ENCODE assay signal across 19 cellular contexts in the genomic region with DNA sequence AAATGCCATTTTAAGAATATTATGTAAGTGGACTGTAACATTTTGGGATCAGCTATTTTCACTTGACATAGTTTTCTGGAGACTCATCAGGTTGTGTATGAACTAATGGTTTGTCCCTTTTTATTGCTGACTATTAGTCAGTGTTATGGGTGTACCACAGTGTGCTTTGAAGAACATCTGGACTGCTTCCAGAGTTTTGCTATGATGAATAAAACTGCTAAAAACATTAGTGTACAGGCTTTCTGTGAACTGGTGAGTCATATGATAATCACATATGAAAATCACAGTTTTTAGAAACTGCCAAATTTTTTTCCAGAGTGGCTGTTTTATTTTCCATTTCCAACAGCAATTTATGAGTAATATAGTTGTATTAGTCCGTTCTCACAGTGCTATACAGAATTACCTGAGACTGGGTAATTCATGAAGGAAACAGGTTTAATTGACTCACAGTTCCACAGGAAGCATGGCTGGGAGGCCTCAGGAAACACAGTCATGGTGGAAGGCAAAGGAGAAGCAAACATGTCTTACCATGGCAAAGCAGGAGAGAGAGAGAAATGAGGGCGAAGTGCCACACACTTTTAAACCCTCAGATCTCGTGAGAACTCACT.
DNase-seq lines count a peak whose midpoint lies in the region; ATAC-seq, FAIRE-seq and TF ChIP-seq lines count a peak whose summit lies in the region.
"Had no signal": no experiment of that assay in that cellular context is flagged by ENCODE, and none has a peak within 500 bp of the region (broad histone marks: within the 10 kb centered on the region; RNA-seq: fewer than 3 reads in every experiment).

No MANE protein-coding gene starts in this region.

- H3K23me2 ChIP-seq in H1 (ENCODE audit: low read depth, low read length) = no peaks in the 10 kb centered on the region

- H3K18ac ChIP-seq in H1 (ENCODE audit: extremely low read depth, low read length) = no peak overlapping the region

- DNase-seq in left ventricle myocardium superior (no peak), Right ventricle myocardium superior (no peak), H1 (ENCODE audit: low read depth in 1 of 2, low spot score in 2 of 2) (no peak), kidney glomerular epithelial cell (lab: John Stamatoyannopoulos, UW) (peak; percentile 73), NCI-H524 (lab: John Stamatoyannopoulos, UW) (no peak), cerebellum (ENCODE audit: low spot score) (no peak), MM.1S (no peak)
- DNase-seq: activated CD4-positive, alpha-beta T cell treated with anti-CD3 and anti-CD28 coated beads for 4 hours; activated T-cell treated with anti-CD3 and anti-CD28 coated beads, Interleukin-2, amount 50 U/mL, for 24 hours; central memory CD4-positive, alpha-beta T cell; effector memory CD8-positive, alpha-beta T cell; midbrain; NCI-H2081; stimulated activated CD4-positive, alpha-beta T cell treated with anti-CD3 and anti-CD28 coated beads, Interleukin-4, amount 100 ng/mL, for 24 hours had no signal

- TF ChIP-seq EP300 in H1 (IDR thresholded peaks at IDR 0.05; ENCODE audit: borderline replicate concordance in 1 of 2, low read depth in 2 of 2, low read length in 2 of 2) = no peak

- H4K20me1 ChIP-seq in H1 (replicated peaks in 1 of 2; ENCODE audit: control insufficient read depth in 1 of 2, insufficient read depth in 2 of 2, low read length in 2 of 2) = no peaks in the 10 kb centered on the region
- no peaks in the 10 kb centered on the region for H4K20me1 ChIP-seq in MM.1S (ENCODE audit: insufficient read depth, low read length)

- no peak overlapping the region for H3K14ac ChIP-seq in H1 (ENCODE audit: insufficient read length)

- H2BK120ac ChIP-seq in H1 (replicated peaks; ENCODE audit: low read depth, low read length) = no peak overlapping the region

- H3K79me2 ChIP-seq in H1 (ENCODE audit: control insufficient read depth in 1 of 2, insufficient read depth in 2 of 2, low read length in 2 of 2) (no peaks in the 10 kb centered on the region), MM.1S (ENCODE audit: low read length) (no peaks in the 10 kb centered on the region)

- no peaks in the 10 kb centered on the region for H3F3A ChIP-seq in MM.1S (ENCODE audit: insufficient read depth, low read length)

- FAIRE-seq in H1 (lab: Jason Lieb, UNC) = no peak
- FAIRE-seq: A204.1, islet of Langerhans had no signal

- H3K79me1 ChIP-seq in H1 (ENCODE audit: low read depth, low read length) = no peaks in the 10 kb centered on the region

- H3K36me3 ChIP-seq in H1 (ENCODE audit: control insufficient read depth in 2 of 4, insufficient read depth in 4 of 4, low read length in 3 of 4) (no peaks in the 10 kb centered on the region), MM.1S (replicated peaks; ENCODE audit: insufficient read depth, low read length) (no peaks in the 10 kb centered on the region)
- H3K36me3 ChIP-seq: neutrophil had no signal

- no peak for TF ChIP-seq POLR2A in H1 (IDR thresholded peaks at IDR 0.05; ENCODE audit: control extremely low read depth in 1 of 2, low read depth in 2 of 2, low read length in 2 of 2)

- POLR2A ChIA-PET in H1 (lab: Charles Lee; ENCODE audit: partially characterized antibody) = no interaction called here

- H2BK20ac ChIP-seq in H1 (ENCODE audit: low read length) = no peak overlapping the region

- no peak overlapping the region for H2BK12ac ChIP-seq in H1 (ENCODE audit: low read depth, low read length)

- H3K4me1 ChIP-seq in H1 (replicated peaks in 1 of 4; ENCODE audit: control insufficient read depth in 3 of 4, insufficient read depth in 4 of 4, low read length in 3 of 4) (no peaks in the 10 kb centered on the region), MM.1S (ENCODE audit: low read length) (no peaks in the 10 kb centered on the region)

- no peak overlapping the region for H3K23ac ChIP-seq in H1 (ENCODE audit: insufficient read length)

- no peak overlapping the region for H3K56ac ChIP-seq in H1 (replicated peaks; ENCODE audit: insufficient read length, low read depth, low read length)

- H4K5ac ChIP-seq in H1 (ENCODE audit: insufficient read length, low read depth, low read length) = no peak overlapping the region

- TF ChIP-seq CTCF in H1 (IDR thresholded peaks at IDR 0.05; ENCODE audit: control extremely low read depth in 1 of 3, insufficient read depth in 1 of 3, low read depth in 1 of 3, low read length in 3 of 3) (no peak), MM.1S (IDR thresholded peaks at IDR 0.05; ENCODE audit: low read length) (no peak)

- H3K9me3 ChIP-seq in H1 (ENCODE audit: insufficient read depth in 2 of 2, low read depth in 1 of 2, low read length in 1 of 2) (no peaks in the 10 kb centered on the region), MM.1S (replicated peaks; ENCODE audit: insufficient read depth, low read length) (no peaks in the 10 kb centered on the region)
- H3K9me3 ChIP-seq: neutrophil had no signal

- H2BK5ac ChIP-seq in H1 (ENCODE audit: low read depth, low read length) = no peak overlapping the region

- no peak overlapping the region for H4K91ac ChIP-seq in H1 (replicated peaks; ENCODE audit: insufficient read length, low read length)

- no peak for TF ChIP-seq RAD21 in H1 (IDR thresholded peaks at IDR 0.05 in 1 of 2, conservative IDR thresholded peaks at IDR 0.05 in 1 of 2; ENCODE audit: low read depth in 2 of 2, low read length in 2 of 2)

- intact Hi-C loops in left ventricle myocardium superior (cut with micrococcal nuclease) = no loop called here
- intact Hi-C loops in Right ventricle myocardium superior (cut with DNase I) = no loop called here

- no peaks in the 10 kb centered on the region for H3K9me2 ChIP-seq in MM.1S (replicated peaks; ENCODE audit: insufficient read depth, low read length)

- H3K4me2 ChIP-seq in H1 (ENCODE audit: insufficient read depth in 1 of 2, low read depth in 2 of 2, low read length in 2 of 2) (no peak overlapping the region), MM.1S (ENCODE audit: low read depth, low read length) (no peak overlapping the region)

- H4K8ac ChIP-seq in H1 (ENCODE audit: extremely low read depth, insufficient read depth, low read length) = no peak overlapping the region

- H3K9ac ChIP-seq in H1 (replicated peaks in 1 of 4; ENCODE audit: extremely low read depth in 1 of 4, low read depth in 3 of 4, low read length in 3 of 4) (no peak overlapping the region), MM.1S (ENCODE audit: low read length) (no peak overlapping the region)

- H2BK15ac ChIP-seq in H1 (ENCODE audit: low read length) = no peak overlapping the region

- 78% methylated on average over 3 of the region's 3 CpGs; no CpG with 5 or more reads in 1 of the 2 experiments for WGBS in H1 (ENCODE audit: extremely low coverage in 1 of 2, insufficient coverage in 1 of 2, insufficient read length in 1 of 2, insufficient replicate concordance in 2 of 2, low coverage in 1 of 2, low lambda C conversion rate in 2 of 2, missing lambda C conversion rate in 1 of 2), 2 experiments

- ATAC-seq in left ventricle myocardium superior (peak; percentile 24), Right ventricle myocardium superior (ENCODE audit: poor library complexity) (no peak), GM21528 (IDR thresholded peaks at IDR 0.05; ENCODE audit: low FRiP score, unreplicated experiment) (no peak)
- ATAC-seq: effector memory CD8-positive, alpha-beta T cell; sciatic nerve had no signal

- H3K4me3 ChIP-seq in H1 (ENCODE audit: extremely low read depth in 1 of 4, insufficient read depth in 2 of 4, low read depth in 3 of 4, low read length in 4 of 4) (no peak overlapping the region), MM.1S (ENCODE audit: low read length) (no peak overlapping the region)

- CTCF ChIA-PET in H1 (lab: Charles Lee; ENCODE audit: partially characterized antibody) = no interaction called here

- H2AFZ ChIP-seq in H1 (ENCODE audit: low read length) (0 out of 2 replicates have a peak overlapping the region, but pooled peaks have one; percentile 51), MM.1S (ENCODE audit: low read length) (no peak overlapping the region)

- H3K27ac ChIP-seq in H1 (ENCODE audit: low read depth, low read length) = no peak overlapping the region
- H3K27ac ChIP-seq in MM.1S (ENCODE audit: low read length) = no peak overlapping the region
- H3K27ac ChIP-seq: neutrophil had no signal

- H3K27me3 ChIP-seq in H1 (replicated peaks in 1 of 4; ENCODE audit: control insufficient read depth in 3 of 4, extremely low read depth in 1 of 4, insufficient read depth in 3 of 4, low read length in 3 of 4) (no peaks in the 10 kb centered on the region), MM.1S (replicated peaks; ENCODE audit: insufficient read depth, low read length) (no peaks in the 10 kb centered on the region)
- H3K27me3 ChIP-seq: neutrophil had no signal

- no peak overlapping the region for H3K4ac ChIP-seq in H1 (replicated peaks; ENCODE audit: insufficient read length, low read depth, low read length)

- H2AK5ac ChIP-seq in H1 (ENCODE audit: low read depth, low read length) = no peak overlapping the region

TF ChIP-seq in H1, 55 proteins besides CTCF, POLR2A, EP300 and RAD21:
- TF ChIP-seq PHF8 (conservative IDR thresholded peaks at IDR 0.05; ENCODE audit: low read depth, low read length) (no peak), TEAD4 (IDR thresholded peaks at IDR 0.05; ENCODE audit: low read depth, low read length) (no peak), RNF2 (IDR thresholded peaks at IDR 0.05; ENCODE audit: borderline replicate concordance, low read depth, low read length, missing control alignments, poor library complexity, severe bottlenecking) (no peak), BCL11A (IDR thresholded peaks at IDR 0.05; ENCODE audit: low read depth in 2 of 2, low read length in 2 of 2) (no peak), CBX5 (IDR thresholded peaks at IDR 0.05; ENCODE audit: low read depth, low read length) (no peak), GABPA (IDR thresholded peaks at IDR 0.05; ENCODE audit: borderline replicate concordance, insufficient read depth, low read length) (no peak), EGR1 (IDR thresholded peaks at IDR 0.05; ENCODE audit: borderline replicate concordance, low read depth, low read length) (no peak), KDM4A (IDR thresholded peaks at IDR 0.05; ENCODE audit: low read depth, low read length, severe bottlenecking) (no peak), MAFK (IDR thresholded peaks at IDR 0.05; ENCODE audit: low read depth, low read length) (no peak)
